30 cellular contexts compared by ENCODE assay signal in genomic region chr6:76162811-76163210, GRCh38.
"Had no signal": no experiment of that assay in that cellular context is flagged by ENCODE, and none has a peak within 500 bp of the region (broad histone marks: within the 10 kb centered on the region; RNA-seq: fewer than 3 reads in every experiment).

No MANE protein-coding gene starts in this region.

- H3K36me3 ChIP-seq: adrenal gland, ascending aorta, brain microvascular endothelial cell, breast epithelium, cardiac muscle cell had no signal

- H3K4me3 ChIP-seq: adrenal gland, ascending aorta, body of pancreas, breast epithelium, cardiac muscle cell had no signal

- DNase-seq: activated effector memory CD4-positive, alpha-beta T cell treated with anti-CD3 and anti-CD28 coated beads, Interleukin-2, amount 50 U/mL, for 16 hours; activated effector memory CD4-positive, alpha-beta T cell treated with Interleukin-2 at 50 U/mL for 16 hours; activated gamma-delta T cell; activated gamma-delta T cell treated with Interleukin-2 at 50 U/mL for 16 hours; activated naive CD4-positive, alpha-beta T cell; activated naive CD4-positive, alpha-beta T cell treated with anti-CD3 and anti-CD28 coated beads for 36 hours; activated naive CD4-positive, alpha-beta T cell treated with anti-CD3 and anti-CD28 coated beads, Interleukin-2, amount 10 ng/mL, durations not matched to agents 7 days and 5 days; activated naive CD4-positive, alpha-beta T cell treated with anti-CD3 and anti-CD28 coated beads, Interleukin-2, amount 50 U/mL, for 16 hours; activated naive CD4-positive, alpha-beta T cell treated with Interleukin-2 at 50 U/mL for 16 hours; activated naive CD8-positive, alpha-beta T cell treated with anti-CD3 and anti-CD28 coated beads for 36 hours; activated naive CD8-positive, alpha-beta T cell treated with anti-CD3 and anti-CD28 coated beads, Interleukin-2, amount 10 ng/mL, durations not matched to agents 7 days and 5 days; activated naive CD8-positive, alpha-beta T cell treated with anti-CD3 and anti-CD28 coated beads, Interleukin-2, amount 50 U/mL, for 24 hours; activated T-cell treated with anti-CD3 and anti-CD28 coated beads, Interleukin-2, amount 50 U/mL, for 1 hour; activated T-cell treated with anti-CD3 and anti-CD28 coated beads, Interleukin-2, amount 50 U/mL, for 24 hours; activated T-cell treated with anti-CD3 and anti-CD28 coated beads, Interleukin-2, amount 50 U/mL, for 4 hours; activated T-cell treated with anti-CD3 and anti-CD28 coated beads, Interleukin-2, amount 50 U/mL, for 48 hours; activated T-cell treated with anti-CD3 and anti-CD28 coated beads, Interleukin-2, amount 50 U/mL, for 72 hours; adrenal gland; amniotic stem cell; amygdala; anterior cingulate cortex; aorta; body of pancreas; brain microvascular endothelial cell; caudate nucleus; central memory CD4-positive, alpha-beta T cell; cerebellar nuclear complex had no signal

- H3K27me3 ChIP-seq: adrenal gland, ascending aorta, body of pancreas, brain microvascular endothelial cell, breast epithelium, cardiac muscle cell had no signal

- H3K4me1 ChIP-seq: adrenal gland, ascending aorta, body of pancreas, breast epithelium had no signal

- H3K27ac ChIP-seq: adrenal gland, ascending aorta, body of pancreas, brain microvascular endothelial cell, breast epithelium, cardiac muscle cell had no signal

- H3K9me3 ChIP-seq: adrenal gland had no signal
